In the genomic region with DNA sequence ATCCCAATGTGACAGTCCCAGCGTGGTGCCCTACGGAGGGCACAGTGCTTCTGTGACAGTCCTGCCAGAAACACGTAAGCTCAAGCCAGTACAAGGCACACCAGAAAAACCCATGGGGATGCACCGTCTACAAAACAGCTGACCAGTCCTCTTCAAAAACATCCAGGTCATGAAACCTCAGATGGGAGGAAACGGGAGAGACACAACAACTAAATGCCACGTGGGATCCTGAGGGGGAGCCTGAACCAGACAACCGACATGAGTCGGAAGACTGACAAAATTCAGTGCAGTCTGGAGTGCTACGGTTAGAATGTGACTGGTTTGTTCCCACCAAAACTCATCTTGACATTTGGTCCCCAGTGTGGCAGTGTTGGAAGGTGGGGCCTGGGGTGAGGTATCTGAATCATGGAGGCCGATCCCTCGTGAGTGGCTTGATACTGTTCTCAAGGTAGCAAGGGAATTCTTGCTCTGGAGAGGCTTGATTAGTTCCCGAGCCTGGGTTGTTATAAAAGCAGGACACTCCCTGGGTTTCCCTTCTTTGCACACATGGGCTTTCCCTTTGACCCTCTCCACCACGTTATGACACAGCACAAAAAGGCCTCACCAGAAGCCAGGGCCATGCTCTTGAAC, we compare ENCODE assay signal across 14 cellular contexts.
"Had no signal": no experiment of that assay in that cellular context is flagged by ENCODE, and none has a peak within 500 bp of the region (broad histone marks: within the 10 kb centered on the region; RNA-seq: fewer than 3 reads in every experiment).

No MANE protein-coding gene starts in this region.

- H3K4me1 ChIP-seq: colonic mucosa had no signal

- H3K9me3 ChIP-seq: colonic mucosa, tibial nerve had no signal

- H3K4me1 Mint-ChIP-seq: stimulated activated naive B cell treated with anti-CD40 and anti-IgM and Interleukin-4, amounts not matched to agents 10 μg/mL and 1 μg/mL and 100 μg/mL, for 72 hours had no signal

- H3K27me3 ChIP-seq: colonic mucosa, tibial nerve had no signal

- H3K27ac Mint-ChIP-seq: stimulated activated naive B cell treated with anti-CD40 and anti-IgM and Interleukin-4, amounts not matched to agents 10 μg/mL and 1 μg/mL and 100 μg/mL, for 72 hours had no signal

- H3K27ac ChIP-seq: colonic mucosa, SK-N-MC, tibial nerve had no signal

- DNase-seq: activated CD4-positive, alpha-beta T cell treated with anti-CD3 and anti-CD28 coated beads, Interleukin-2, amount 50 U/mL, for 1 hour; activated CD8-positive, alpha-beta memory T cell treated with anti-CD3 and anti-CD28 coated beads for 24 hours; activated naive CD4-positive, alpha-beta T cell treated with anti-CD3 and anti-CD28 coated beads, Interleukin-2, amount 50 U/mL, for 16 hours; colonic mucosa; hypothalamus; kidney; stimulated activated CD4-positive, alpha-beta T cell treated with anti-CD3 and anti-CD28 coated beads, Interleukin-15, amount 100 ng/mL, for 24 hours; stimulated activated CD4-positive, alpha-beta T cell treated with anti-CD3 and anti-CD28 coated beads, Interleukin-4, amount 100 ng/mL, for 1 hour; stimulated activated naive B cell treated with anti-CD40 and anti-IgM and Interleukin-4, amounts not matched to agents 10 μg/mL and 1 μg/mL and 100 μg/mL, for 72 hours; T-helper 9 cell had no signal

- H3K27me3 Mint-ChIP-seq: stimulated activated naive B cell treated with anti-CD40 and anti-IgM and Interleukin-4, amounts not matched to agents 10 μg/mL and 1 μg/mL and 100 μg/mL, for 72 hours had no signal

- H3K36me3 Mint-ChIP-seq: stimulated activated naive B cell treated with anti-CD40 and anti-IgM and Interleukin-4, amounts not matched to agents 10 μg/mL and 1 μg/mL and 100 μg/mL, for 72 hours had no signal

- H3K4me3 ChIP-seq: colonic mucosa, SK-N-MC, tibial nerve had no signal

- ATAC-seq: activated CD4-positive, CD25-positive, alpha-beta regulatory T cell treated with anti-CD3 and anti-CD28 coated beads, Interleukin-2, amount 50 U/mL, for 24 hours; esophagus mucosa; stimulated activated naive B cell treated with anti-CD40 and anti-IgM and Interleukin-4, amounts not matched to agents 10 μg/mL and 1 μg/mL and 100 μg/mL, for 72 hours had no signal

- H3K36me3 ChIP-seq: colonic mucosa, tibial nerve had no signal

- H3K4me3 Mint-ChIP-seq: stimulated activated naive B cell treated with anti-CD40 and anti-IgM and Interleukin-4, amounts not matched to agents 10 μg/mL and 1 μg/mL and 100 μg/mL, for 72 hours had no signal
